ENCODE assay signal across 8 cellular contexts in the genomic region with DNA sequence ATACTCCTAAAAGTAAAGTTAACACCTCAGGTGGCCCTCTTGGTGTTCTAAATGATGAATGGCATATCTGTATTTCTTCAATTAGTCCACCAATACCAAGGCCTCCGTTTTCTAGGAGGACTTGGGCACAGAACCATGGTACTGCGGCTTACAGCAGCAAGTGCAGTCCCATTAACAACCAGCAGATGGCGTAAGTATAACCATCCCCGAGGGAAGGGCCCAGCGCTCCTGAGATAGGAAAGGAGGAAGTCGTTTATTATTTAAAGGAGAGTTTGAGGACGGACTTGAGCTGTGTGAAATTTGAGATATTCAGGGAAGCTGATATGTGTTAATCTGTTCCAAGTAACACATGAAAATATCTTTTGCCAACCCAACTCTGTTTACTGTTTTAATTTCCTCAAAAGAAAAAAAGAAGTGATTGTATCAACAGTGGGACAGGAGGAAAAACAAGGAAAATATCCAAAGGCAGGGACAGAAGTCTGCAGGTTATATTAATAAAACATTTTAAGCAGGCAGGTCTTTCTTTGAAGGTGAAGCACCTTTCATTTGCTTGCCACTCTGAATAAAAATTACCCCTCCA. TPM values are rescaled to one million over a fixed set of nuclear protein-coding genes. Genes with fewer than 3 reads are reported as not detected.
A peak's percentile ranks its signal among the peaks of the same experiment; 100 is the strongest.
DNase-seq lines count a peak whose midpoint lies in the region; ATAC-seq and TF ChIP-seq lines count a peak whose summit lies in the region.

No MANE protein-coding gene starts in this region.

- no peak overlapping the region for H2AFZ ChIP-seq in H9 (ENCODE audit: low read length)

- no peak overlapping the region for H3K9ac ChIP-seq in H9 (ENCODE audit: extremely low read depth, insufficient read length, low read length)

- no peak overlapping the region for H2BK15ac ChIP-seq in H9 (ENCODE audit: low read depth, low read length)

- H3K4me1 ChIP-seq in H9 (ENCODE audit: insufficient read depth, low read length): no peaks in the 10 kb centered on the region

- H3K4me3 Mint-ChIP-seq in H9: no peak overlapping the region

- DNase-seq in CD1c-positive myeloid dendritic cell (ENCODE audit: extremely low spot score) (peak; percentile 90), H9 (peak; percentile 68), NCI-H2196 (lab: John Stamatoyannopoulos, UW; ENCODE audit: unreplicated experiment) (peak; percentile 90), cerebellar cortex (ENCODE audit: low spot score) (peak; percentile 6), kidney epithelial cell (ENCODE audit: low read depth) (no peak)
- peak; percentile 49 for DNase-seq in stimulated activated CD4-positive, alpha-beta T cell treated with anti-CD3 and anti-CD28 coated beads, Interleukin-2, amount 100 ng/mL, for 4 hours (ENCODE audit: low read depth)

- no peaks in the 10 kb centered on the region for H3K79me2 ChIP-seq in H9 (ENCODE audit: insufficient read depth, low read length)

- H2BK20ac ChIP-seq in H9 (ENCODE audit: low read depth, low read length, poor library complexity, severe bottlenecking): no peak overlapping the region

- no CpG with 5 or more reads among the region's 7 CpGs for WGBS in H9 (ENCODE audit: extremely low coverage, insufficient read length, low lambda C conversion rate)

- peaks cover 3 to 4% of the 10 kb centered on the region in 2 experiments; a peak in 2 of 4 replicates for H3K4me1 Mint-ChIP-seq in H9

- no peak overlapping the region for H4K8ac ChIP-seq in H9 (replicated peaks; ENCODE audit: insufficient read length, low read depth, low read length)

- H3K27me3 ChIP-seq in H9 (ENCODE audit: insufficient read depth, low read length) (no peaks in the 10 kb centered on the region), kidney epithelial cell (ENCODE audit: control insufficient read depth, insufficient read depth, low read length) (no peaks in the 10 kb centered on the region)

- H2AK5ac ChIP-seq in H9 (ENCODE audit: insufficient read length, low read length): no peak overlapping the region

- no peaks in the 10 kb centered on the region for H3K23me2 ChIP-seq in H9 (ENCODE audit: insufficient read length, low read depth, low read length, poor library complexity, severe bottlenecking)

- no peak overlapping the region for H2BK5ac ChIP-seq in H9 (ENCODE audit: insufficient read length, low read length)

- H3K9me3 ChIP-seq in H9 (ENCODE audit: control insufficient read depth, low read depth, low read length): peaks cover 21% of the 10 kb centered on the region

- H3T11ph ChIP-seq in H9 (ENCODE audit: low read length): no peak overlapping the region

- peaks cover 3% of the 10 kb centered on the region for H3K27me3 Mint-ChIP-seq in H9 (ENCODE audit: low read depth)

- no peaks in the 10 kb centered on the region for H3K79me1 ChIP-seq in H9 (ENCODE audit: insufficient read depth, low read depth, low read length, poor library complexity, severe bottlenecking)

- H3K27ac Mint-ChIP-seq in H9: no peak overlapping the region

- no peak for ATAC-seq in HG03045 (IDR thresholded peaks at IDR 0.05; ENCODE audit: unreplicated experiment)

- H3K14ac ChIP-seq in H9 (ENCODE audit: insufficient read depth, low read length): no peak overlapping the region

- no peak overlapping the region for H3K27ac ChIP-seq in H9 (ENCODE audit: insufficient read length, low read depth, low read length)

- H3K18ac ChIP-seq in H9 (ENCODE audit: insufficient read length, low read depth, low read length): no peak overlapping the region

- no peak overlapping the region for H2BK120ac ChIP-seq in H9 (ENCODE audit: low read depth, low read length, poor library complexity, severe bottlenecking)

- TF ChIP-seq CTCF in H9 (conservative IDR thresholded peaks at IDR 0.05): peak; percentile 93
- TF ChIP-seq CTCF in WI38 (IDR thresholded peaks at IDR 0.05; ENCODE audit: low read depth, low read length): peak; percentile 93
- peak; percentile 86 for TF ChIP-seq CTCF in kidney epithelial cell (IDR thresholded peaks at IDR 0.05; ENCODE audit: insufficient read depth, low read length, poor library complexity, severe bottlenecking)

- no peaks in the 10 kb centered on the region for H4K20me1 ChIP-seq in H9 (ENCODE audit: control insufficient read depth, insufficient read depth, insufficient read length)

- H3K4me3 ChIP-seq in WI38 (ENCODE audit: low read depth, low read length) (no peak overlapping the region), kidney epithelial cell (ENCODE audit: low read depth, low read length) (no peak overlapping the region)

- peaks cover 11 to 44% (median 20%) of the 10 kb centered on the region in 3 experiments for H3K36me3 Mint-ChIP-seq in H9 (ENCODE audit: insufficient read depth in 1 of 3, low read depth in 3 of 3)

- no peak overlapping the region for H3K56ac ChIP-seq in H9 (ENCODE audit: insufficient read length, low read depth, low read length)

- no peak overlapping the region for H3K4ac ChIP-seq in H9 (ENCODE audit: low read depth, low read length)

- H4K5ac ChIP-seq in H9 (ENCODE audit: insufficient read length, low read depth, low read length): no peak overlapping the region

- H3K36me3 ChIP-seq in kidney epithelial cell (ENCODE audit: control insufficient read depth, insufficient read depth, low read length): no peaks in the 10 kb centered on the region

- no peak overlapping the region for H4K91ac ChIP-seq in H9 (ENCODE audit: insufficient read length, low read depth, low read length)

- peaks cover 34 to 42% of the 10 kb centered on the region in 2 experiments for H3K9me3 Mint-ChIP-seq in H9

- no peak overlapping the region for H3K23ac ChIP-seq in H9 (ENCODE audit: insufficient read length, low read depth, low read length)

- H2BK12ac ChIP-seq in H9 (ENCODE audit: insufficient read length, low read depth, low read length): no peak overlapping the region

- H3K4me2 ChIP-seq in H9 (ENCODE audit: insufficient read depth, insufficient read length, low read length): no peak overlapping the region

RNA-seq across cellular contexts. Expression of a gene that starts 37.7 kb away (rescaled TPM):
- total RNA-seq in H9 (2021) (not detected in 2 replicates), kidney epithelial cell (27.5 and 30.6 TPM in 2 replicates)

Comparison
In these comparisons a context has a peak if more than half of its experiments do, and no peak if none do; other contexts are left out.
1. RNA of a gene that starts 37.7 kb away (total RNA-seq): 27.5 to 30.6 TPM in kidney epithelial cell; not detected in H9; every median in the first group is over 10 times any median in the second.
2. Peak in every context shown above with its lines, with median percentiles within 50 percentile points of each other: CTCF ChIP-seq.